8 cellular contexts compared by ENCODE assay signal in genomic region chr2:59888015-59888414, GRCh38.
DNase-seq lines count a peak whose midpoint lies in the region; ATAC-seq, FAIRE-seq and TF ChIP-seq lines count a peak whose summit lies in the region.

No MANE protein-coding gene starts in this region.

- TF ChIP-seq CTCF in prostate gland (IDR thresholded peaks at IDR 0.05): no peak

- H3K4me3 ChIP-seq in prostate gland: no peak overlapping the region

- peak; percentile 75 for FAIRE-seq in GM18507 (lab: Jason Lieb, UNC)

- H3K27ac ChIP-seq in prostate gland: no peak overlapping the region

- H3K36me3 ChIP-seq in prostate gland: no peaks in the 10 kb centered on the region

- no peaks in the 10 kb centered on the region for H3K4me1 ChIP-seq in prostate gland (replicated peaks)

- TF ChIP-seq POLR2A in prostate gland (IDR thresholded peaks at IDR 0.05): no peak

- no peaks in the 10 kb centered on the region for H3K27me3 ChIP-seq in prostate gland (replicated peaks; ENCODE audit: insufficient read depth)

- no peaks in the 10 kb centered on the region for H3K9me3 ChIP-seq in prostate gland

- ATAC-seq in GM21825 (IDR thresholded peaks at IDR 0.05; ENCODE audit: unreplicated experiment): peak; percentile 99

- intact Hi-C loops in prostate gland (cut with DNase I): no loop called here

- DNase-seq in GM18507 (ENCODE audit: extremely low spot score, insufficient read length, low read depth): peak; percentile 18
- peak; percentile 56 for DNase-seq in NCI-H69 (lab: John Stamatoyannopoulos, UW)
- DNase-seq in germinal center (ENCODE audit: low spot score): peak; percentile 8
- no peak for DNase-seq in GM03348 (ENCODE audit: low spot score)
- DNase-seq in HuH-7.5 (ENCODE audit: low spot score): no peak
- DNase-seq in NCI-H2107 (lab: John Stamatoyannopoulos, UW): no peak
- no peak for DNase-seq in prostate gland (ENCODE audit: low spot score)

- 49% methylated on average over 3 of the region's 3 CpGs for WGBS in prostate gland

Comparison
In these comparisons a context has a peak if more than half of its experiments do, and no peak if none do; other contexts are left out.
1. DNase-seq: peak in GM18507 (single experiment), NCI-H69 (single experiment) and germinal center (single experiment); none in GM03348 (single experiment), HuH-7.5 (single experiment), NCI-H2107 (single experiment) and prostate gland (single experiment).